In genomic region chr5:6143523-6143922, GRCh38 we compare ENCODE assay signal across 21 cellular contexts.
DNase-seq lines count a peak whose midpoint lies in the region; ATAC-seq and TF ChIP-seq lines count a peak whose summit lies in the region.
"Had no signal": no experiment of that assay in that cellular context is flagged by ENCODE, and none has a peak within 500 bp of the region (broad histone marks: within the 10 kb centered on the region; RNA-seq: fewer than 3 reads in every experiment).

No MANE protein-coding gene starts in this region.

- no peaks in the 10 kb centered on the region for H3K79me2 ChIP-seq in H9 (ENCODE audit: insufficient read depth, low read length)
- H3K79me2 ChIP-seq in mesendoderm (ENCODE audit: control insufficient read depth, insufficient read depth, low read length), result no peaks in the 10 kb centered on the region

- H3K14ac ChIP-seq in H9 (ENCODE audit: insufficient read depth, low read length), result no peak overlapping the region

- H3K4me3 ChIP-seq in endodermal cell (ENCODE audit: low read length) (no peak overlapping the region), mesendoderm (ENCODE audit: low read length) (no peak overlapping the region)
- H3K4me3 ChIP-seq: BLaER1 treated with 17β-estradiol and CSF1 and Interleukin-3, amounts not matched to agents 10 nM and 100 nM; GM23248 had no signal

- H3K9ac ChIP-seq in H9 (ENCODE audit: extremely low read depth, insufficient read length, low read length) (no peak overlapping the region), endodermal cell (ENCODE audit: extremely low read depth, low read length, poor library complexity, severe bottlenecking) (no peak overlapping the region), mesendoderm (ENCODE audit: low read length) (no peak overlapping the region)
- H3K9ac ChIP-seq: BLaER1 treated with 17β-estradiol and CSF1 and Interleukin-3, amounts not matched to agents 10 nM and 100 nM; GM23248 had no signal

- H4K8ac ChIP-seq in H9 (replicated peaks; ENCODE audit: insufficient read length, low read depth, low read length) (no peak overlapping the region), mesendoderm (ENCODE audit: low read depth, low read length) (no peak overlapping the region)

- H3K23ac ChIP-seq in H9 (ENCODE audit: insufficient read length, low read depth, low read length) (no peak overlapping the region), mesendoderm (ENCODE audit: low read length) (no peak overlapping the region)

- no peak overlapping the region for H2AFZ ChIP-seq in H9 (ENCODE audit: low read length)
- H2AFZ ChIP-seq: GM23248 had no signal

- peaks cover 0 to 2% of the 10 kb centered on the region in 2 experiments; a peak in 1 of 5 replicates for H3K9me3 Mint-ChIP-seq in H9
- no peaks in the 10 kb centered on the region for H3K9me3 Mint-ChIP-seq in endodermal cell
- H3K9me3 Mint-ChIP-seq in activated T-helper 1 cell treated with anti-CD3 and anti-CD28 coated beads, Interleukin-12 subunit alpha, Interleukin-12 subunit beta, Interleukin-2, Interleukin-4 antibody, amounts not matched to agents 30 ng/mL and 10 ng/mL and 1 ng/mL, durations not matched to agents 14 hours and 24 hours and 36 hours, result no peaks in the 10 kb centered on the region
- no peaks in the 10 kb centered on the region for H3K9me3 Mint-ChIP-seq in activated CD8-positive, alpha-beta memory T cell treated with anti-CD3 and anti-CD28 coated beads, Interleukin-2, amount 10 ng/mL, durations not matched to agents 7 days and 5 days (ENCODE audit: low read depth)
- H3K9me3 Mint-ChIP-seq: CD4-positive, alpha-beta T cell had no signal

- H2BK120ac ChIP-seq in H9 (ENCODE audit: low read depth, low read length, poor library complexity, severe bottlenecking) (no peak overlapping the region), mesendoderm (ENCODE audit: low read depth, low read length) (no peak overlapping the region)

- H2AK5ac ChIP-seq in H9 (ENCODE audit: insufficient read length, low read length), result no peak overlapping the region
- no peak overlapping the region for H2AK5ac ChIP-seq in mesendoderm (ENCODE audit: low read length)

- no peak overlapping the region for H3K27ac ChIP-seq in H9 (ENCODE audit: insufficient read length, low read depth, low read length)
- no peak overlapping the region for H3K27ac ChIP-seq in endodermal cell (ENCODE audit: low read depth, low read length)
- no peak overlapping the region for H3K27ac ChIP-seq in mesendoderm (ENCODE audit: low read depth, low read length)
- H3K27ac ChIP-seq: BLaER1 treated with 17β-estradiol and CSF1 and Interleukin-3, amounts not matched to agents 10 nM and 100 nM; GM23248; HL-60 had no signal

- no peak overlapping the region for H2BK20ac ChIP-seq in H9 (ENCODE audit: low read depth, low read length, poor library complexity, severe bottlenecking)

- no peak overlapping the region for H2BK12ac ChIP-seq in H9 (ENCODE audit: insufficient read length, low read depth, low read length)

- TF ChIP-seq CTCF in H9 (conservative IDR thresholded peaks at IDR 0.05), result peak; percentile 52
- peak; percentile 47 for TF ChIP-seq CTCF in endodermal cell (conservative IDR thresholded peaks at IDR 0.05)

- H3K36me3 ChIP-seq in endodermal cell (ENCODE audit: control insufficient read depth, insufficient read depth, low read length) (no peaks in the 10 kb centered on the region), mesendoderm (ENCODE audit: control insufficient read depth, insufficient read depth, low read length) (no peaks in the 10 kb centered on the region)
- H3K36me3 ChIP-seq: BLaER1 treated with 17β-estradiol and CSF1 and Interleukin-3, amounts not matched to agents 10 nM and 100 nM had no signal

- H3K4me1 ChIP-seq in H9 (ENCODE audit: insufficient read depth, low read length), result no peaks in the 10 kb centered on the region
- H3K4me1 ChIP-seq in endodermal cell (ENCODE audit: control insufficient read depth, insufficient read depth, low read length), result no peaks in the 10 kb centered on the region
- no peaks in the 10 kb centered on the region for H3K4me1 ChIP-seq in mesendoderm (ENCODE audit: control insufficient read depth, low read depth, low read length)
- H3K4me1 ChIP-seq: BLaER1 treated with 17β-estradiol and CSF1 and Interleukin-3, amounts not matched to agents 10 nM and 100 nM had no signal

- no peak overlapping the region for H2BK5ac ChIP-seq in H9 (ENCODE audit: insufficient read length, low read length)
- no peak overlapping the region for H2BK5ac ChIP-seq in mesendoderm (ENCODE audit: low read length)

- no peak overlapping the region for H3K4me3 Mint-ChIP-seq in H9
- no peak overlapping the region for H3K4me3 Mint-ChIP-seq in endodermal cell
- H3K4me3 Mint-ChIP-seq in activated T-helper 1 cell treated with anti-CD3 and anti-CD28 coated beads, Interleukin-12 subunit alpha, Interleukin-12 subunit beta, Interleukin-2, Interleukin-4 antibody, amounts not matched to agents 30 ng/mL and 10 ng/mL and 1 ng/mL, durations not matched to agents 14 hours and 24 hours and 36 hours, result no peak overlapping the region
- H3K4me3 Mint-ChIP-seq in activated CD8-positive, alpha-beta memory T cell treated with anti-CD3 and anti-CD28 coated beads, Interleukin-2, amount 10 ng/mL, durations not matched to agents 7 days and 5 days, result no peak overlapping the region
- H3K4me3 Mint-ChIP-seq: CD4-positive, alpha-beta T cell had no signal

- no peak overlapping the region for H3K56ac ChIP-seq in H9 (ENCODE audit: insufficient read length, low read depth, low read length)
- H3K56ac ChIP-seq in mesendoderm (ENCODE audit: low read length), result no peak overlapping the region

- no peak overlapping the region for H4K91ac ChIP-seq in H9 (ENCODE audit: insufficient read length, low read depth, low read length)

- H3K79me1 ChIP-seq in H9 (ENCODE audit: insufficient read depth, low read depth, low read length, poor library complexity, severe bottlenecking) (no peaks in the 10 kb centered on the region), mesendoderm (ENCODE audit: low read length) (no peaks in the 10 kb centered on the region)

- H3K4me2 ChIP-seq in H9 (ENCODE audit: insufficient read depth, insufficient read length, low read length), result no peak overlapping the region
- H3K4me2 ChIP-seq in mesendoderm (ENCODE audit: low read length), result no peak overlapping the region
- H3K4me2 ChIP-seq: BLaER1 treated with 17β-estradiol and CSF1 and Interleukin-3, amounts not matched to agents 10 nM and 100 nM had no signal

- H3K9me3 ChIP-seq in H9 (ENCODE audit: control insufficient read depth, low read depth, low read length) (no peaks in the 10 kb centered on the region), endodermal cell (ENCODE audit: control insufficient read depth, low read length) (no peaks in the 10 kb centered on the region)
- H3K9me3 ChIP-seq: BLaER1 treated with 17β-estradiol and CSF1 and Interleukin-3, amounts not matched to agents 10 nM and 100 nM had no signal

- H3K4me1 Mint-ChIP-seq in H9 (peaks cover 17 to 25% of the 10 kb centered on the region in 2 experiments), endodermal cell (no peaks in the 10 kb centered on the region)
- H3K4me1 Mint-ChIP-seq in activated T-helper 1 cell treated with anti-CD3 and anti-CD28 coated beads, Interleukin-12 subunit alpha, Interleukin-12 subunit beta, Interleukin-2, Interleukin-4 antibody, amounts not matched to agents 30 ng/mL and 10 ng/mL and 1 ng/mL, durations not matched to agents 14 hours and 24 hours and 36 hours (ENCODE audit: low read depth), result no peaks in the 10 kb centered on the region
- no peaks in the 10 kb centered on the region for H3K4me1 Mint-ChIP-seq in activated CD8-positive, alpha-beta memory T cell treated with anti-CD3 and anti-CD28 coated beads, Interleukin-2, amount 10 ng/mL, durations not matched to agents 7 days and 5 days

- H3K27ac Mint-ChIP-seq in H9, result peak overlapping the region in 1 of 3 experiments; percentile 28; a peak in 1 of 7 replicates
- no peak overlapping the region for H3K27ac Mint-ChIP-seq in endodermal cell
- no peak overlapping the region for H3K27ac Mint-ChIP-seq in activated T-helper 1 cell treated with anti-CD3 and anti-CD28 coated beads, Interleukin-12 subunit alpha, Interleukin-12 subunit beta, Interleukin-2, Interleukin-4 antibody, amounts not matched to agents 30 ng/mL and 10 ng/mL and 1 ng/mL, durations not matched to agents 14 hours and 24 hours and 36 hours
- H3K27ac Mint-ChIP-seq in activated CD8-positive, alpha-beta memory T cell treated with anti-CD3 and anti-CD28 coated beads, Interleukin-2, amount 10 ng/mL, durations not matched to agents 7 days and 5 days, result no peak overlapping the region
- H3K27ac Mint-ChIP-seq: CD4-positive, alpha-beta T cell had no signal

- DNase-seq in ELF-1 (ENCODE audit: low read depth, low spot score) (peak; percentile 1), H9 (peak; percentile 45), endodermal cell (peak; percentile 67), mesendoderm (peak; percentile 23), hippocampal formation (lab: John Stamatoyannopoulos, UW) (no peak)
- DNase-seq in activated T-helper 1 cell treated with anti-CD3 and anti-CD28 coated beads, Interleukin-12 subunit alpha, Interleukin-12 subunit beta, Interleukin-2, Interleukin-4 antibody, amounts not matched to agents 30 ng/mL and 10 ng/mL and 1 ng/mL, durations not matched to agents 14 hours and 24 hours and 36 hours (ENCODE audit: low spot score), result no peak
- DNase-seq in activated CD8-positive, alpha-beta memory T cell treated with anti-CD3 and anti-CD28 coated beads, Interleukin-2, amount 10 ng/mL, durations not matched to agents 7 days and 5 days, result no peak
- DNase-seq: AML-193; CD4-positive, alpha-beta T cell; GM23248; Karpas-422; NCI-H1105; NCI-H1436 treated with DMSO at 0.1 percent for 48 hours; NCI-H1930; NCI-H2107; NCI-H524; RPMI8226; SHP77 treated with DMSO at 0.1 percent for 48 hours had no signal

- no peak overlapping the region for H2BK15ac ChIP-seq in H9 (ENCODE audit: low read depth, low read length)
- H2BK15ac ChIP-seq in mesendoderm (replicated peaks; ENCODE audit: low read depth), result no peak overlapping the region

- no peak overlapping the region for H4K5ac ChIP-seq in H9 (ENCODE audit: insufficient read length, low read depth, low read length)
- no peak overlapping the region for H4K5ac ChIP-seq in mesendoderm (ENCODE audit: low read length)

- H3K18ac ChIP-seq in H9 (ENCODE audit: insufficient read length, low read depth, low read length) (no peak overlapping the region), mesendoderm (ENCODE audit: low read length) (no peak overlapping the region)

- intact Hi-C loops in activated T-helper 1 cell treated with anti-CD3 and anti-CD28 coated beads, Interleukin-12 subunit alpha, Interleukin-12 subunit beta, Interleukin-2, Interleukin-4 antibody, amounts not matched to agents 30 ng/mL and 10 ng/mL and 1 ng/mL, durations not matched to agents 14 hours and 24 hours and 36 hours (cut with micrococcal nuclease), result no loop called here

- no peak overlapping the region for H3T11ph ChIP-seq in H9 (ENCODE audit: low read length)

- H3K23me2 ChIP-seq in H9 (ENCODE audit: insufficient read length, low read depth, low read length, poor library complexity, severe bottlenecking), result peaks cover 2% of the 10 kb centered on the region

- WGBS in H9 (ENCODE audit: extremely low coverage, insufficient read length, low lambda C conversion rate), result no CpG with 5 or more reads among the region's 5 CpGs
- 62 to 82% methylated on average over 3 to 5 of the region's 5 CpGs for WGBS in endodermal cell (ENCODE audit: insufficient coverage in 1 of 2, insufficient read length in 1 of 2), 2 experiments
- no CpG with 5 or more reads among the region's 5 CpGs for WGBS in mesendoderm (ENCODE audit: extremely low coverage, insufficient coverage, low lambda C conversion rate)

- H3K4ac ChIP-seq in H9 (ENCODE audit: low read depth, low read length), result no peak overlapping the region
- no peak overlapping the region for H3K4ac ChIP-seq in mesendoderm (ENCODE audit: low read depth, low read length)

- CTCF ChIA-PET in activated CD8-positive, alpha-beta memory T cell treated with anti-CD3 and anti-CD28 coated beads, Interleukin-2, amount 10 ng/mL, durations not matched to agents 7 days and 5 days (lab: Charles Lee), result no interaction called here

- peaks cover 2% of the 10 kb centered on the region; the same call in 1 of the 2 replicates for H3K27me3 ChIP-seq in H9 (ENCODE audit: insufficient read depth, low read length)
- H3K27me3 ChIP-seq in endodermal cell (ENCODE audit: control insufficient read depth, insufficient read depth, low read length, poor library complexity, severe bottlenecking), result peaks cover 36% of the 10 kb centered on the region
- H3K27me3 ChIP-seq in mesendoderm (ENCODE audit: insufficient read depth, low read length, poor library complexity), result no peaks in the 10 kb centered on the region
- H3K27me3 ChIP-seq: BLaER1 treated with 17β-estradiol and CSF1 and Interleukin-3, amounts not matched to agents 10 nM and 100 nM had no signal

- H3K36me3 Mint-ChIP-seq in H9 (ENCODE audit: insufficient read depth in 1 of 3, low read depth in 3 of 3), result no peaks in the 10 kb centered on the region
- no peaks in the 10 kb centered on the region for H3K36me3 Mint-ChIP-seq in endodermal cell (ENCODE audit: low read depth)
- H3K36me3 Mint-ChIP-seq in activated T-helper 1 cell treated with anti-CD3 and anti-CD28 coated beads, Interleukin-12 subunit alpha, Interleukin-12 subunit beta, Interleukin-2, Interleukin-4 antibody, amounts not matched to agents 30 ng/mL and 10 ng/mL and 1 ng/mL, durations not matched to agents 14 hours and 24 hours and 36 hours (ENCODE audit: low read depth), result no peaks in the 10 kb centered on the region
- H3K36me3 Mint-ChIP-seq in activated CD8-positive, alpha-beta memory T cell treated with anti-CD3 and anti-CD28 coated beads, Interleukin-2, amount 10 ng/mL, durations not matched to agents 7 days and 5 days, result no peaks in the 10 kb centered on the region

- H4K20me1 ChIP-seq in H9 (ENCODE audit: control insufficient read depth, insufficient read depth, insufficient read length), result no peaks in the 10 kb centered on the region
- H4K20me1 ChIP-seq: BLaER1 treated with 17β-estradiol and CSF1 and Interleukin-3, amounts not matched to agents 10 nM and 100 nM had no signal

- H3K27me3 Mint-ChIP-seq in H9 (ENCODE audit: low read depth), result peaks cover 4% of the 10 kb centered on the region
- peaks cover 32% of the 10 kb centered on the region for H3K27me3 Mint-ChIP-seq in endodermal cell (ENCODE audit: insufficient read depth)
- H3K27me3 Mint-ChIP-seq in activated T-helper 1 cell treated with anti-CD3 and anti-CD28 coated beads, Interleukin-12 subunit alpha, Interleukin-12 subunit beta, Interleukin-2, Interleukin-4 antibody, amounts not matched to agents 30 ng/mL and 10 ng/mL and 1 ng/mL, durations not matched to agents 14 hours and 24 hours and 36 hours (ENCODE audit: insufficient read depth), result peaks cover 3% of the 10 kb centered on the region
- H3K27me3 Mint-ChIP-seq in activated CD8-positive, alpha-beta memory T cell treated with anti-CD3 and anti-CD28 coated beads, Interleukin-2, amount 10 ng/mL, durations not matched to agents 7 days and 5 days, result no peaks in the 10 kb centered on the region

- no peak for ATAC-seq in activated CD8-positive, alpha-beta memory T cell treated with anti-CD3 and anti-CD28 coated beads, Interleukin-2, amount 10 ng/mL, durations not matched to agents 7 days and 5 days
- ATAC-seq in GM21717 (IDR thresholded peaks at IDR 0.05; ENCODE audit: unreplicated experiment), result no peak

Comparison
In these comparisons a context has a peak if more than half of its experiments do, and no peak if none do; other contexts are left out.
1. DNase-seq: peak in ELF-1 (single experiment), H9 (single experiment), endodermal cell (single experiment) and mesendoderm (single experiment); none in activated T-helper 1 cell treated with anti-CD3 and anti-CD28 coated beads, Interleukin-12 subunit alpha, Interleukin-12 subunit beta, Interleukin-2, Interleukin-4 antibody, amounts not matched to agents 30 ng/mL and 10 ng/mL and 1 ng/mL, durations not matched to agents 14 hours and 24 hours and 36 hours (single experiment), hippocampal formation (0 of 2) and activated CD8-positive, alpha-beta memory T cell treated with anti-CD3 and anti-CD28 coated beads, Interleukin-2, amount 10 ng/mL, durations not matched to agents 7 days and 5 days (single experiment).